In the genomic region with DNA sequence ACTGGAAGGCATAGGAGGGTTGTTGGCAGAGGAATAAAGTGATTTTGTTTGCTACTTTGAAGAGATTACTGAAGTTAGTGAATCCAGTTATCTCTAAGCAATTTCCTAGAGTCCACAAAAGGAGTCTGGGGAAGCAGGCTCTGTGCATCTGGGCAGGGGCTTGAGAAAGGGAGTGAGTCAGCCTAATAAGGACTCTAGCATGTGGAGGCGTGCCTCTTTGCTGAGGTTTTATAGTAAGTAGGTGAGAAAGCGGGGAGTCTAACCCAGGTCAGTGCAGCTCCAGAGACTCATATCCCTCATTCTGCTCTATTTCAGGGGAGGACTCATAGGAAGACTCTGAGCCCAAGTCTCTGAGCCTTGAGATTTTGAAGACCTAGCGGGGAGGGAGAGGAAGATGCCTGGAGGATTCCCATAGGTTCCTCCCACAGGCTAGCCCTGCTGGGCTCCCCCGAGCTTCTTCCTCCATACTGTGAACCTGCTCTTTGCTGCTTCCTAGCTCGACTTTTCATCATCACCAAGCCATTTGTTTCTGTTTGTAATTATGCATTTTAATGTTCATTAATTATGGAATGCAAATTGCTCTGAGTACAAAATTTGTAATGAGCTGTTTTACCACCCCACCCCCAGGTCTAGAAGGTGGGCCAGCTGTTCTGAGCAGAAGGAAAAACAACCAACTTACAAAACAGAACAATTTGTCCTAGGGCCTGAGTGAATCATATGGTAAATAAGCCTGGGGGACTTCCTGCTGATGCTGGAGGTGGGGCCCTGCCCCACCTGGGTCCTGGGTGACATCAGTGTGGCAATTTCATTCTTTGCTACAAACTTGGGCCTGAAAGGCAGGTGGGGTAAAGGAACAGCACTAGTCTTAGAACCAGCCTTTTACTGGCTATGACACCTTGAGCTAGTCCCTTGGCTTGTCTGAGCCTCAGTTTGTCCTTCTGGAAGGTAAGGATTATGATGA, we compare ENCODE assay signal across 14 cellular contexts.
DNase-seq lines count a peak whose midpoint lies in the region; ATAC-seq and TF ChIP-seq lines count a peak whose summit lies in the region.
"Had no signal": no experiment of that assay in that cellular context is flagged by ENCODE, and none has a peak within 500 bp of the region (broad histone marks: within the 10 kb centered on the region; RNA-seq: fewer than 3 reads in every experiment).

No MANE protein-coding gene starts in this region.

- H3K27ac ChIP-seq in mesendoderm (ENCODE audit: low read depth, low read length) (peak overlapping the region; percentile 11), GM23248 (no peak overlapping the region)
- H3K27ac ChIP-seq: heart left ventricle, thoracic aorta had no signal

- H3K36me3 ChIP-seq in mesendoderm (ENCODE audit: control insufficient read depth, insufficient read depth, low read length) (no peaks in the 10 kb centered on the region), GM23248 (ENCODE audit: low read depth) (no peaks in the 10 kb centered on the region)
- H3K36me3 ChIP-seq: heart left ventricle, thoracic aorta had no signal

- H3K4me1 ChIP-seq in mesendoderm (ENCODE audit: control insufficient read depth, low read depth, low read length) = peaks cover 2% of the 10 kb centered on the region
- H3K4me1 ChIP-seq in GM23248 (ENCODE audit: insufficient read depth) = no peaks in the 10 kb centered on the region
- H3K4me1 ChIP-seq: heart left ventricle had no signal

- no peak overlapping the region for H3K56ac ChIP-seq in mesendoderm (ENCODE audit: low read length)

- no peak overlapping the region for H3K4me3 ChIP-seq in epithelial cell of esophagus (ENCODE audit: low read length)
- H3K4me3 ChIP-seq in mesendoderm (ENCODE audit: low read length) = no peak overlapping the region
- no peak overlapping the region for H3K4me3 ChIP-seq in GM23248
- H3K4me3 ChIP-seq: heart left ventricle, thoracic aorta had no signal

- H3K36me3 Mint-ChIP-seq in Calu3 (ENCODE audit: insufficient read depth, unreplicated experiment) = no peaks in the 10 kb centered on the region
- H3K36me3 Mint-ChIP-seq: brain had no signal

- H3K79me1 ChIP-seq in mesendoderm (ENCODE audit: low read length) = no peaks in the 10 kb centered on the region

- H3K9me3 ChIP-seq in GM23248 (ENCODE audit: low read depth) = no peaks in the 10 kb centered on the region
- H3K9me3 ChIP-seq: heart left ventricle, thoracic aorta had no signal

- H2AK5ac ChIP-seq in mesendoderm (ENCODE audit: low read length) = no peak overlapping the region

- TF ChIP-seq CTCF in Calu3 (IDR thresholded peaks at IDR 0.05; ENCODE audit: unreplicated experiment) (no peak), epithelial cell of esophagus (IDR thresholded peaks at IDR 0.05; ENCODE audit: insufficient read depth, low read depth, low read length, missing control alignments) (no peak), GM20000 (IDR thresholded peaks at IDR 0.05; ENCODE audit: extremely low read depth, missing control alignments) (no peak)

- H3K9me2 ChIP-seq in GM23248 (ENCODE audit: insufficient read depth) = no peaks in the 10 kb centered on the region

- no peaks in the 10 kb centered on the region for H3K4me1 Mint-ChIP-seq in Calu3 (ENCODE audit: low read depth, unreplicated experiment)

- H2AFZ ChIP-seq in GM23248 = no peak overlapping the region

- H4K20me1 ChIP-seq in GM23248 (ENCODE audit: insufficient read depth) = no peaks in the 10 kb centered on the region; the same call in 1 of the 2 replicates

- no peak overlapping the region for H4K8ac ChIP-seq in mesendoderm (ENCODE audit: low read depth, low read length)

- CTCF ChIA-PET in Calu3 (lab: Charles Lee) (interaction anchor here (0.7 kb wide), 1 partner anchor 11 kb away, joined by 3 read pairs; no protein-coding TSS in a partner anchor), HEK293T (lab: Yijun Ruan, JAX) (interaction anchor here (1.1 kb wide), 2 partner anchors 24 to 100 kb away, joined by 3 read pairs; no protein-coding TSS in a partner anchor)

- no peak for ATAC-seq in HG03460 (IDR thresholded peaks at IDR 0.05; ENCODE audit: unreplicated experiment)
- ATAC-seq: activated CD8-positive, alpha-beta T cell treated with anti-CD3 and anti-CD28 coated beads for 36 hours; heart left ventricle had no signal

- DNase-seq in Calu3 (peak; percentile 1), NCI-H146 treated with DMSO at 0.1 percent for 48 hours (lab: John Stamatoyannopoulos, UW; ENCODE audit: unreplicated experiment) (peak; percentile 13), epithelial cell of esophagus (ENCODE audit: low read depth) (peak; percentile 94), mesendoderm (peak; percentile 71), GM20000 (ENCODE audit: low spot score) (no peak), GM23248 (no peak), HEK293T (ENCODE audit: extremely low spot score) (no peak)
- DNase-seq: activated CD8-positive, alpha-beta T cell treated with anti-CD3 and anti-CD28 coated beads for 36 hours; activated effector memory CD4-positive, alpha-beta T cell treated with Interleukin-2 at 50 U/mL for 16 hours; heart left ventricle; Right ventricle myocardium superior had no signal

- H3K9ac ChIP-seq in mesendoderm (ENCODE audit: low read length) = no peak overlapping the region
- H3K9ac ChIP-seq in GM23248 = no peak overlapping the region

- H4K5ac ChIP-seq in mesendoderm (ENCODE audit: low read length) = no peak overlapping the region

- peak overlapping the region; percentile 70 for H3K18ac ChIP-seq in mesendoderm (ENCODE audit: low read length)

- H3K27me3 ChIP-seq in mesendoderm (ENCODE audit: insufficient read depth, low read length, poor library complexity) (no peaks in the 10 kb centered on the region), GM23248 (replicated peaks; ENCODE audit: insufficient read depth) (no peaks in the 10 kb centered on the region)

- no peak overlapping the region for H3K4me3 Mint-ChIP-seq in Calu3 (ENCODE audit: low read depth, unreplicated experiment)
- H3K4me3 Mint-ChIP-seq: activated CD8-positive, alpha-beta T cell treated with anti-CD3 and anti-CD28 coated beads for 36 hours; brain had no signal

- WGBS in mesendoderm (ENCODE audit: extremely low coverage, insufficient coverage, low lambda C conversion rate) = no CpG with 5 or more reads among the region's 5 CpGs
- WGBS in GM23248 (ENCODE audit: low coverage in 1 of 2, low lambda C conversion rate in 2 of 2, missing lambda C conversion rate in 2 of 2), 2 experiments = 42 to 43% methylated on average over 5 of the region's 5 CpGs

- POLR2A ChIA-PET in HEK293T (lab: Yijun Ruan, JAX) = no interaction called here

- no peak overlapping the region for H3K4ac ChIP-seq in mesendoderm (ENCODE audit: low read depth, low read length)

- no peak overlapping the region for H2BK5ac ChIP-seq in mesendoderm (ENCODE audit: low read length)

- H3F3A ChIP-seq in GM23248 (ENCODE audit: insufficient read depth) = no peaks in the 10 kb centered on the region

- H3K27me3 Mint-ChIP-seq in Calu3 (ENCODE audit: unreplicated experiment) = no peaks in the 10 kb centered on the region

- in situ Hi-C loops in GM23248 (cut with MboI) = no loop called here

- no peak overlapping the region for H3K4me2 ChIP-seq in mesendoderm (ENCODE audit: low read length)
- H3K4me2 ChIP-seq in GM23248 (ENCODE audit: unreplicated experiment) = no peak overlapping the region

- no peak overlapping the region for H3K27ac Mint-ChIP-seq in Calu3 (ENCODE audit: unreplicated experiment)
- H3K27ac Mint-ChIP-seq: activated CD8-positive, alpha-beta T cell treated with anti-CD3 and anti-CD28 coated beads for 36 hours had no signal

- no peak overlapping the region for H2BK15ac ChIP-seq in mesendoderm (replicated peaks; ENCODE audit: low read depth)

- H2BK120ac ChIP-seq in mesendoderm (ENCODE audit: low read depth, low read length) = no peak overlapping the region

- H3K79me2 ChIP-seq in mesendoderm (ENCODE audit: control insufficient read depth, insufficient read depth, low read length) (no peaks in the 10 kb centered on the region), GM23248 (ENCODE audit: insufficient read depth) (no peaks in the 10 kb centered on the region)

- H3K9me3 Mint-ChIP-seq in Calu3 (ENCODE audit: low read depth, unreplicated experiment) = no peaks in the 10 kb centered on the region
- H3K9me3 Mint-ChIP-seq: activated CD8-positive, alpha-beta T cell treated with anti-CD3 and anti-CD28 coated beads for 36 hours had no signal

- no TSS peak for BruUV-seq in Calu3 (replicated peaks; lab: Mats Ljungman, UMichigan)

- H3K23ac ChIP-seq in mesendoderm (ENCODE audit: low read length) = no peak overlapping the region

- intact Hi-C loops in Calu3 (cut with micrococcal nuclease; ENCODE audit: unreplicated experiment) = no loop called here

TF ChIP-seq in HEK293T, 16 proteins besides CTCF, POLR2A, EP300 and RAD21:
- TF ChIP-seq HDGF (IDR thresholded peaks at IDR 0.05; ENCODE audit: borderline replicate concordance) = no peak

Comparison
In these comparisons a context has a peak if more than half of its experiments do, and no peak if none do; other contexts are left out.
1. DNase-seq: peak in Calu3 (single experiment), NCI-H146 treated with DMSO at 0.1 percent for 48 hours (single experiment), epithelial cell of esophagus (single experiment) and mesendoderm (single experiment); none in GM20000 (single experiment), GM23248 (single experiment) and HEK293T (single experiment).